26 cellular contexts compared by ENCODE assay signal in the genomic region with DNA sequence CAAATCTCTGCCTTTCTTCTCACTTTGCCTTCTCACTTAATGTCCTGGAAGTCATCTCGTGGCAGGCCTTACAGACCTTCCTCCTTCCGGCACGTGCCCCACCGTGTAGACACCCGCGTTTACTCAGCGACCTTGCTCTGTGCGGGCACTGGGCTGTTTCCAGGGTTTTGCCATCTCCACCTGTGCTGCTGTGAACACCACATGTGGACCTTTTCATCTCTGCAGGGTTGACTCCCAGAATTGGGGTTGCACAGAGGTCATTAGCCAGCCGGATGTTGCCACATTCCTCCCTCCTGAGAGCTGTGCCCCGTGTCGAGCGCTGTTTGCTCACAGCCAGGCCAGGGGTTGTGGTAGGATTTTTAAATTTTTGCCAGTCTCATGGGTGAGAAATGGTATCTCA. TPM values are rescaled to one million over a fixed set of nuclear protein-coding genes. Genes with fewer than 3 reads are reported as not detected.
"Had no signal": no experiment of that assay in that cellular context is flagged by ENCODE, and none has a peak within 500 bp of the region (broad histone marks: within the 10 kb centered on the region; RNA-seq: fewer than 3 reads in every experiment).

No MANE protein-coding gene starts in this region.

- H3K4me3 ChIP-seq: breast epithelium, colonic mucosa, esophagus muscularis mucosa, hepatocyte, mucosa of descending colon, right lobe of liver, skin epidermis, suprapubic skin, tibial nerve, uterus had no signal

- H3K27me3 ChIP-seq: colonic mucosa, hepatocyte, right lobe of liver, tibial nerve, uterus had no signal

- H3K9me3 ChIP-seq: breast epithelium, colonic mucosa, esophagus muscularis mucosa, mucosa of descending colon, right lobe of liver, suprapubic skin, uterus had no signal

- H3K4me2 ChIP-seq: hepatocyte had no signal

- H3K27ac ChIP-seq: breast epithelium, colonic mucosa, esophagus muscularis mucosa, hepatocyte, right lobe of liver, skin epidermis, suprapubic skin, tibial nerve, uterus had no signal

- H2AFZ ChIP-seq: hepatocyte had no signal

- H3K4me1 ChIP-seq: breast epithelium, colonic mucosa, esophagus muscularis mucosa, right lobe of liver, suprapubic skin, tibial nerve, uterus had no signal

- H3K36me3 ChIP-seq: breast epithelium, colonic mucosa, esophagus muscularis mucosa, right lobe of liver, suprapubic skin, tibial nerve, uterus had no signal

- DNase-seq: activated CD4-positive, alpha-beta memory T cell treated with anti-CD3 and anti-CD28 coated beads, Interleukin-2, amount 10 ng/mL, durations not matched to agents 7 days and 5 days; activated CD4-positive, alpha-beta T cell treated with anti-CD3 and anti-CD28 coated beads, Interleukin-2, amount 10 ng/mL, durations not matched to agents 24 days and 14 days; activated effector memory CD4-positive, alpha-beta T cell treated with Interleukin-2 at 50 U/mL for 16 hours; activated naive CD4-positive, alpha-beta T cell treated with anti-CD3 and anti-CD28 coated beads for 36 hours; activated naive CD8-positive, alpha-beta T cell treated with anti-CD3 and anti-CD28 coated beads, Interleukin-2, amount 10 ng/mL, durations not matched to agents 7 days and 5 days; activated T-cell treated with anti-CD3 and anti-CD28 coated beads, Interleukin-2, amount 50 U/mL, for 72 hours; amniotic stem cell; colonic mucosa; glutamatergic neuron; immature natural killer cell; kidney glomerular epithelial cell; mesenchymal stem cell; mucosa of descending colon; posterior cingulate gyrus; right lobe of liver; stimulated activated CD4-positive, alpha-beta T cell treated with anti-CD3 and anti-CD28 coated beads, Interleukin-2, amount 100 ng/mL, for 24 hours; stimulated activated naive CD8-positive, alpha-beta T cell treated with anti-CD3 and anti-CD28 coated beads, Interleukin-15, amount 100 ng/mL, for 72 hours; uterus had no signal

- ATAC-seq: activated T-cell treated with anti-CD3 and anti-CD28 coated beads, Interleukin-2, amount 50 U/mL, for 72 hours; mucosa of descending colon; stimulated activated effector memory CD8-positive, alpha-beta T cell treated with anti-CD3 and anti-CD28 coated beads, Interleukin-12 subunit alpha, Interleukin-12 subunit beta, amount 100 ng/mL, for 72 hours; stimulated activated naive CD8-positive, alpha-beta T cell treated with anti-CD3 and anti-CD28 coated beads, Interleukin-15, amount 100 ng/mL, for 72 hours had no signal

RNA-seq across cellular contexts. Expression of gene KCNG2, which starts 25.4 kb away (rescaled TPM):
- total RNA-seq: activated CD4-positive, alpha-beta memory T cell treated with anti-CD3 and anti-CD28 coated beads, Interleukin-2, amount 10 ng/mL, durations not matched to agents 7 days and 5 days; activated CD4-positive, alpha-beta T cell treated with anti-CD3 and anti-CD28 coated beads, Interleukin-2, amount 10 ng/mL, durations not matched to agents 24 days and 14 days; activated naive CD4-positive, alpha-beta T cell treated with anti-CD3 and anti-CD28 coated beads for 36 hours; activated naive CD8-positive, alpha-beta T cell treated with anti-CD3 and anti-CD28 coated beads, Interleukin-2, amount 10 ng/mL, durations not matched to agents 7 days and 5 days; activated T-cell treated with anti-CD3 and anti-CD28 coated beads, Interleukin-2, amount 50 U/mL, for 72 hours; hepatocyte; right lobe of liver; suprapubic skin had no signal
- polyA plus RNA-seq: hepatocyte, immature natural killer cell, neural cell had no signal
